ENCODE assay signal across 18 cellular contexts in genomic region chr12:15689751-15690191, GRCh38.
A peak's percentile ranks its signal among the peaks of the same experiment; 100 is the strongest.
DNase-seq lines count a peak whose midpoint lies in the region; ATAC-seq and TF ChIP-seq lines count a peak whose summit lies in the region.
"Had no signal": no experiment of that assay in that cellular context is flagged by ENCODE, and none has a peak within 500 bp of the region (broad histone marks: within the 10 kb centered on the region; RNA-seq: fewer than 3 reads in every experiment).

No MANE protein-coding gene starts in this region.

- peak; percentile 42 for ATAC-seq in GM18861 (IDR thresholded peaks at IDR 0.05; ENCODE audit: unreplicated experiment)
- 0 out of 3 replicates have a peak, but pooled peaks have one; percentile 29 for ATAC-seq in RWPE2 (ENCODE audit: low read depth)
- ATAC-seq in esophagus mucosa: peak; percentile 43
- ATAC-seq in GM19035 (IDR thresholded peaks at IDR 0.05; ENCODE audit: unreplicated experiment): no peak
- ATAC-seq in HG02973 (IDR thresholded peaks at IDR 0.05; ENCODE audit: unreplicated experiment): no peak
- ATAC-seq: activated naive CD8-positive, alpha-beta T cell treated with anti-CD3 and anti-CD28 coated beads, Interleukin-2, amount 50 U/mL, for 24 hours had no signal

- no peaks in the 10 kb centered on the region for H3K9me3 Mint-ChIP-seq in osteocyte (ENCODE audit: unreplicated experiment)
- H3K9me3 Mint-ChIP-seq: activated naive CD8-positive, alpha-beta T cell treated with anti-CD3 and anti-CD28 coated beads, Interleukin-2, amount 50 U/mL, for 24 hours; T-helper 2 cell treated with Interferon-gamma antibody and Interleukin-4, amounts not matched to agents 5 μg/mL and 100 μg/mL, for 36 hours had no signal

- no peaks in the 10 kb centered on the region for H3K9me3 ChIP-seq in RWPE2 (ENCODE audit: severe bottlenecking)
- H3K9me3 ChIP-seq: BLaER1, thoracic aorta had no signal

- peak overlapping the region; percentile 12 for H3K4me3 Mint-ChIP-seq in osteocyte (ENCODE audit: unreplicated experiment)
- H3K4me3 Mint-ChIP-seq: activated naive CD8-positive, alpha-beta T cell treated with anti-CD3 and anti-CD28 coated beads, Interleukin-2, amount 50 U/mL, for 24 hours; T-helper 2 cell treated with Interferon-gamma antibody and Interleukin-4, amounts not matched to agents 5 μg/mL and 100 μg/mL, for 36 hours had no signal

- H3K27ac ChIP-seq in RWPE2 (ENCODE audit: poor library complexity, severe bottlenecking): no peak overlapping the region
- H3K27ac ChIP-seq: BLaER1 had no signal

- peaks cover 13% of the 10 kb centered on the region for H3K36me3 Mint-ChIP-seq in osteocyte (ENCODE audit: unreplicated experiment)

- no peaks in the 10 kb centered on the region for H3K27me3 Mint-ChIP-seq in osteocyte (ENCODE audit: unreplicated experiment)
- H3K27me3 Mint-ChIP-seq: progenitor cell of endocrine pancreas had no signal

- DNase-seq in RWPE2 (ENCODE audit: low spot score): no peak
- DNase-seq in osteocyte (ENCODE audit: extremely low spot score, unreplicated experiment): no peak
- DNase-seq in SW 1271 (lab: John Stamatoyannopoulos, UW): no peak
- DNase-seq in NCI-H69 (lab: John Stamatoyannopoulos, UW): no peak
- DNase-seq: activated CD4-positive, alpha-beta T cell treated with anti-CD3 and anti-CD28 coated beads for 48 hours; activated naive CD8-positive, alpha-beta T cell treated with anti-CD3 and anti-CD28 coated beads, Interleukin-2, amount 50 U/mL, for 24 hours; DND-41; foreskin fibroblast; NCI-H1436; NCI-H446 had no signal

- peak overlapping the region; percentile 83 for H3K27ac Mint-ChIP-seq in osteocyte (ENCODE audit: unreplicated experiment)
- H3K27ac Mint-ChIP-seq: activated naive CD8-positive, alpha-beta T cell treated with anti-CD3 and anti-CD28 coated beads, Interleukin-2, amount 50 U/mL, for 24 hours; progenitor cell of endocrine pancreas; T-helper 2 cell treated with Interferon-gamma antibody and Interleukin-4, amounts not matched to agents 5 μg/mL and 100 μg/mL, for 36 hours had no signal

- TF ChIP-seq CTCF in RWPE2 (IDR thresholded peaks at IDR 0.05; ENCODE audit: poor library complexity, severe bottlenecking) (no peak), osteocyte (IDR thresholded peaks at IDR 0.05) (no peak)

- H3K4me1 ChIP-seq in RWPE2 (ENCODE audit: insufficient read depth, poor library complexity, severe bottlenecking): no peaks in the 10 kb centered on the region
- H3K4me1 ChIP-seq: BLaER1 had no signal

- peaks cover 89% of the 10 kb centered on the region for H3K4me1 Mint-ChIP-seq in osteocyte (ENCODE audit: unreplicated experiment)

- H3K27me3 ChIP-seq in RWPE2 (ENCODE audit: insufficient read depth, poor library complexity, severe bottlenecking): no peaks in the 10 kb centered on the region
- H3K27me3 ChIP-seq: BLaER1 had no signal

- no peak overlapping the region for H3K4me3 ChIP-seq in RWPE2 (ENCODE audit: severe bottlenecking)
- H3K4me3 ChIP-seq: BLaER1 had no signal

- no peaks in the 10 kb centered on the region for H3K36me3 ChIP-seq in RWPE2 (ENCODE audit: low read depth)
- H3K36me3 ChIP-seq: BLaER1, thoracic aorta had no signal

Comparison
In these comparisons a context has a peak if more than half of its experiments do, and no peak if none do; other contexts are left out.
1. ATAC-seq: peak in GM18861 (single experiment), RWPE2 (single experiment) and esophagus mucosa (single experiment); none in GM19035 (single experiment) and HG02973 (single experiment).